Comparison of ENCODE assay signal across 8 cellular contexts in genomic region chr12:106773286-106773685, GRCh38. TPM values are rescaled to one million over a fixed set of nuclear protein-coding genes. Genes with fewer than 3 reads are reported as not detected.
DNase-seq lines count a peak whose midpoint lies in the region; ATAC-seq and TF ChIP-seq lines count a peak whose summit lies in the region.

No MANE protein-coding gene starts in this region.

- H3K27ac Mint-ChIP-seq in activated naive CD4-positive, alpha-beta T cell treated with anti-CD3 and anti-CD28 coated beads, Interleukin-2, amount 50 U/mL, for 24 hours, result no peak overlapping the region

- no peak for TF ChIP-seq EP300 in transverse colon (IDR thresholded peaks at IDR 0.05; ENCODE audit: low read depth)

- H3K4me1 ChIP-seq in adrenal gland (replicated peaks in 1 of 2), result peaks cover 20 to 35% of the 10 kb centered on the region in 2 donors
- H3K4me1 ChIP-seq in right lobe of liver, result peaks cover 0 to 55% (median 16%) of the 10 kb centered on the region in 4 donors
- H3K4me1 ChIP-seq in transverse colon, result peaks cover 6 to 32% (median 9%) of the 10 kb centered on the region in 4 donors

- no peaks in the 10 kb centered on the region for H3K9me3 Mint-ChIP-seq in activated naive CD4-positive, alpha-beta T cell treated with anti-CD3 and anti-CD28 coated beads, Interleukin-2, amount 50 U/mL, for 24 hours

- H3K4me3 Mint-ChIP-seq in activated naive CD4-positive, alpha-beta T cell treated with anti-CD3 and anti-CD28 coated beads, Interleukin-2, amount 50 U/mL, for 24 hours, result peak overlapping the region; percentile 99

- no peak for DNase-seq in activated naive CD4-positive, alpha-beta T cell (lab: John Stamatoyannopoulos, UW)
- DNase-seq in adrenal gland, result no peak
- no peak for DNase-seq in right lobe of liver
- DNase-seq in transverse colon, result no peak
- DNase-seq in HUDEP-2 (lab: John Stamatoyannopoulos, UW; ENCODE audit: unreplicated experiment in 76 of 76), result no peak
- no peak for DNase-seq in NCI-H446 treated with DMSO at 0.1 percent for 48 hours (lab: John Stamatoyannopoulos, UW)
- DNase-seq in SIG-M5 treated with dmso at 0.1 percent for 504 hours (lab: John Stamatoyannopoulos, UW; ENCODE audit: unreplicated experiment), result no peak

- H3K27ac ChIP-seq in adrenal gland (peak overlapping the region in 4 of 5 donors; percentile 87 to 99 (median 96)), right lobe of liver (peak overlapping the region; percentile 93 to 97 (median 93)), transverse colon (peak overlapping the region; percentile 90 to 93 (median 93))

- H3K36me3 Mint-ChIP-seq in activated naive CD4-positive, alpha-beta T cell treated with anti-CD3 and anti-CD28 coated beads, Interleukin-2, amount 50 U/mL, for 24 hours, result no peaks in the 10 kb centered on the region

- WGBS in adrenal gland, 4 donors, result 78 to 81% (median 79%) methylated on average over 12 of the region's 12 CpGs
- WGBS in right lobe of liver (ENCODE audit: insufficient coverage, low coverage, low lambda C conversion rate, missing lambda C conversion rate), result 28% methylated on average over 12 of the region's 12 CpGs
- WGBS in transverse colon (ENCODE audit: low coverage in 1 of 2), 2 donors, result 40 to 76% methylated on average over 1 to 12 of the region's 12 CpGs

- no peaks in the 10 kb centered on the region for H3K27me3 ChIP-seq in adrenal gland
- H3K27me3 ChIP-seq in right lobe of liver, result no peaks in the 10 kb centered on the region
- no peaks in the 10 kb centered on the region for H3K27me3 ChIP-seq in transverse colon

- ATAC-seq in right lobe of liver, result peak in 1 of 4 donors; percentile 26

- no peak for TF ChIP-seq CTCF in adrenal gland (IDR thresholded peaks at IDR 0.05)
- TF ChIP-seq CTCF in right lobe of liver (IDR thresholded peaks at IDR 0.05), result no peak
- no peak for TF ChIP-seq CTCF in transverse colon (IDR thresholded peaks at IDR 0.05)

- intact Hi-C loops in adrenal gland (cut with DNase I) (no loop called here), right lobe of liver (cut with DNase I) (no loop called here), transverse colon (cut with DNase I; ENCODE audit: low total_unique reads) (loop anchor here (10.0 kb wide), 1 partner anchor 322 kb away; the partner anchor contains the start of gene CRY1)

- no peaks in the 10 kb centered on the region for H3K36me3 ChIP-seq in adrenal gland (replicated peaks in 1 of 2)
- H3K36me3 ChIP-seq in right lobe of liver, result no peaks in the 10 kb centered on the region
- H3K36me3 ChIP-seq in transverse colon, result no peaks in the 10 kb centered on the region

- H3K27me3 Mint-ChIP-seq in activated naive CD4-positive, alpha-beta T cell treated with anti-CD3 and anti-CD28 coated beads, Interleukin-2, amount 50 U/mL, for 24 hours, result no peaks in the 10 kb centered on the region

- peak overlapping the region in 2 of 4 donors; percentile 79 to 81 for H3K4me3 ChIP-seq in adrenal gland
- peak overlapping the region; percentile 71 to 91 (median 82) for H3K4me3 ChIP-seq in right lobe of liver
- peak overlapping the region in 3 of 4 donors; percentile 79 to 96 (median 92) for H3K4me3 ChIP-seq in transverse colon

- peaks cover 36% of the 10 kb centered on the region for H3K4me1 Mint-ChIP-seq in activated naive CD4-positive, alpha-beta T cell treated with anti-CD3 and anti-CD28 coated beads, Interleukin-2, amount 50 U/mL, for 24 hours

- H3K9me3 ChIP-seq in adrenal gland (replicated peaks in 1 of 3) (no peaks in the 10 kb centered on the region), right lobe of liver (no peaks in the 10 kb centered on the region), transverse colon (no peaks in the 10 kb centered on the region)

- in situ Hi-C loops in transverse colon (cut with MboI; ENCODE audit: low pct_ligation_motif_present in 1 of 4, low pct_unique_long_range_greater_than_20kb in 1 of 4, low sequenced_read_pairs in 3 of 4), result no loop called here

- TF ChIP-seq POLR2A in adrenal gland (IDR thresholded peaks at IDR 0.05), result no peak
- no peak for TF ChIP-seq POLR2A in right lobe of liver (IDR thresholded peaks at IDR 0.05)
- no peak for TF ChIP-seq POLR2A in transverse colon (IDR thresholded peaks at IDR 0.05)

RNA-seq across cellular contexts. Expression of gene RIC8B, which starts 1.2 kb away (rescaled TPM):
- total RNA-seq in adrenal gland (10 to 100 TPM in 7 of 8 donors, 1 to 10 TPM in 1; 8.2 to 24.1 (median 14.5) TPM), right lobe of liver (10 to 100 TPM in 1 of 6 experiments, 1 to 10 TPM in 5; 5.9 to 10.6 (median 6.5) TPM), transverse colon (10 to 100 TPM; 10.5 to 19.5 (median 16.6) TPM)
- 10 to 100 TPM in 1 of 3 donors, 1 to 10 TPM in 2; 5.1 to 21.6 (median 5.4) TPM for polyA plus RNA-seq in adrenal gland
